Comparison of ENCODE assay signal across 28 cellular contexts in the genomic region with DNA sequence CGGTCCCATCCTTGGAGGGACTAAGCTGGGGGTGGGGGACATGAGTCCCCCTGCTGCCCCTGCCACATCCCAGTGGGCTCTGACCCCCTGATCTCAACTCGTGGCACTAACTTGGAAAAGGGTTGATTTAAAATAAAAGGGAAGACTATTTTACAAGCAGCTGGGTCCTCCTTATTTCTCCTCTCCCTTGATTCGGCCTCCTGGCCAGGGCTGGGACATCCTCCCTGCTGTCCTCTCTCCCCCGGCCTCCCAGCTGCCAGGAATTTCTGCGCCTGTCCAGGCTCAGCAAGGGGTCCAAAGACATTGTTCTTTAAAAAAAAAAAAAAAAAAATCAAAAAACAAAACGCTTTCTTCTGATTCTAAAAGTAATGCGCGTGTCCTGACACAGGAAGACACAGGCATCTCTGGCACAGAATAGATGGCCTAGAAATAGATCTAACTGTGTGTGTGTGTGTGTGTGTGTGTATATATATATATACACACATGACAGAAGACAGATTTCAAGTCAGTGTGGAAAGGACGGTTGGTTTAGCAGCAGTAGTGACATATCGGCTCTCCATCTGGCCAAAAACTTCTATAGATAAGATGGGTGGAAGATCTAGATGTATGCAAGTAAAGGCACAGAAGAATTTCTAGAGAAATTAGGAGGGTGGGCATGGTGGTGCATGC. TPM values are rescaled to one million over a fixed set of nuclear protein-coding genes. Genes with fewer than 3 reads are reported as not detected.
DNase-seq lines count a peak whose midpoint lies in the region; ATAC-seq and TF ChIP-seq lines count a peak whose summit lies in the region.
"Had no signal": no experiment of that assay in that cellular context is flagged by ENCODE, and none has a peak within 500 bp of the region (broad histone marks: within the 10 kb centered on the region; RNA-seq: fewer than 3 reads in every experiment).

No MANE protein-coding gene starts in this region.

- ATAC-seq in GM23338 (no peak), HG03565 (IDR thresholded peaks at IDR 0.05; ENCODE audit: unreplicated experiment) (no peak)
- ATAC-seq: activated T-cell treated with anti-CD3 and anti-CD28 coated beads, Interleukin-2, amount 50 U/mL, for 4 hours; mucosa of descending colon; stimulated activated memory B cell treated with anti-CD40 and anti-IgM and Interleukin-4, amounts not matched to agents 10 μg/mL and 1 μg/mL and 100 μg/mL, for 72 hours had no signal

- no peaks in the 10 kb centered on the region for H3K9me2 ChIP-seq in GM23338 (ENCODE audit: insufficient read depth)
- H3K9me2 ChIP-seq: SK-N-SH had no signal

- peaks cover 9% of the 10 kb centered on the region for H4K20me1 ChIP-seq in GM23338 (replicated peaks; ENCODE audit: insufficient read depth)
- peaks cover 32% of the 10 kb centered on the region for H4K20me1 ChIP-seq in osteoblast (ENCODE audit: insufficient read depth, low read length)

- H3K4me3 Mint-ChIP-seq in GM23338 (peak overlapping the region; percentile 45; the same call in 2 of the 3 replicates), brain (peak overlapping the region; percentile 2 to 56 (median 52))
- H3K4me3 Mint-ChIP-seq in activated T-cell treated with anti-CD3 and anti-CD28 coated beads, Interleukin-2, amount 50 U/mL, for 24 hours, result no peak overlapping the region
- H3K4me3 Mint-ChIP-seq: activated CD4-positive, alpha-beta T cell treated with anti-CD3 and anti-CD28 coated beads, Interleukin-2, amount 10 ng/mL, durations not matched to agents 24 days and 14 days; activated T-cell treated with anti-CD3 and anti-CD28 coated beads, Interleukin-2, amount 50 U/mL, for 4 hours; CD14-positive monocyte; stimulated activated memory B cell treated with anti-CD40 and anti-IgM and Interleukin-4, amounts not matched to agents 10 μg/mL and 1 μg/mL and 100 μg/mL, for 72 hours had no signal

- H3K27ac ChIP-seq in GM23338 (ENCODE audit: low read depth) (no peak overlapping the region), osteoblast (ENCODE audit: low read depth, low read length) (no peak overlapping the region)
- H3K27ac ChIP-seq: GM23248, HL-60, prostate gland, suprapubic skin had no signal

- peak overlapping the region; percentile 49 for H3K4me3 ChIP-seq in GM23338
- H3K4me3 ChIP-seq in iPS-15b (ENCODE audit: low read depth, low read length), result peak overlapping the region; percentile 43
- H3K4me3 ChIP-seq in osteoblast (ENCODE audit: insufficient read depth, low read length), result no peak overlapping the region
- H3K4me3 ChIP-seq: GM23248, lung, mucosa of descending colon, prostate gland, sigmoid colon, suprapubic skin had no signal

- H2AFZ ChIP-seq in GM23338 (no peak overlapping the region), osteoblast (ENCODE audit: low read length) (no peak overlapping the region)
- H2AFZ ChIP-seq: GM23248 had no signal

- peaks cover 27% of the 10 kb centered on the region for H3K27me3 Mint-ChIP-seq in GM23338 (ENCODE audit: insufficient read depth, low read depth, poor library complexity)
- no peaks in the 10 kb centered on the region for H3K27me3 Mint-ChIP-seq in brain
- H3K27me3 Mint-ChIP-seq in activated T-cell treated with anti-CD3 and anti-CD28 coated beads, Interleukin-2, amount 50 U/mL, for 24 hours, result no peaks in the 10 kb centered on the region
- H3K27me3 Mint-ChIP-seq: activated CD4-positive, alpha-beta T cell treated with anti-CD3 and anti-CD28 coated beads, Interleukin-2, amount 10 ng/mL, durations not matched to agents 24 days and 14 days had no signal

- H3K9me3 ChIP-seq in iPS-15b (ENCODE audit: control insufficient read depth, insufficient read depth, low read length) (no peaks in the 10 kb centered on the region), osteoblast (ENCODE audit: low read depth, low read length) (no peaks in the 10 kb centered on the region)
- H3K9me3 ChIP-seq: mucosa of descending colon, prostate gland, sigmoid colon, SK-N-SH, suprapubic skin had no signal

- 0 out of 2 replicates have a peak, but pooled peaks cover 4% of the 10 kb centered on the region for H3F3A ChIP-seq in GM23338 (replicated peaks; ENCODE audit: low read depth)

- no peak overlapping the region for H3K9ac ChIP-seq in iPS-15b (ENCODE audit: low read depth, low read length)
- H3K9ac ChIP-seq: GM23248, SK-N-SH had no signal

- H3K27me3 ChIP-seq in GM23338 (ENCODE audit: insufficient read depth), result 0 out of 2 replicates have a peak, but pooled peaks cover 3% of the 10 kb centered on the region
- peaks cover 2% of the 10 kb centered on the region for H3K27me3 ChIP-seq in iPS-15b (ENCODE audit: control insufficient read depth, insufficient read depth, low read length)
- no peaks in the 10 kb centered on the region for H3K27me3 ChIP-seq in osteoblast (ENCODE audit: insufficient read depth, low read length)
- H3K27me3 ChIP-seq: suprapubic skin had no signal

- H3K27ac Mint-ChIP-seq in GM23338, result no peak overlapping the region; the same call in 1 of the 2 replicates
- H3K27ac Mint-ChIP-seq in brain, result peak overlapping the region; percentile 63 to 93 (median 82)
- H3K27ac Mint-ChIP-seq in activated T-cell treated with anti-CD3 and anti-CD28 coated beads, Interleukin-2, amount 50 U/mL, for 24 hours, result no peak overlapping the region
- H3K27ac Mint-ChIP-seq: activated CD4-positive, alpha-beta T cell treated with anti-CD3 and anti-CD28 coated beads, Interleukin-2, amount 10 ng/mL, durations not matched to agents 24 days and 14 days; CD14-positive monocyte; stimulated activated memory B cell treated with anti-CD40 and anti-IgM and Interleukin-4, amounts not matched to agents 10 μg/mL and 1 μg/mL and 100 μg/mL, for 72 hours had no signal

- H3K36me3 Mint-ChIP-seq in GM23338 (ENCODE audit: low read depth), result peaks cover 13% of the 10 kb centered on the region
- peaks cover 12% of the 10 kb centered on the region for H3K36me3 Mint-ChIP-seq in brain
- peaks cover 32% of the 10 kb centered on the region for H3K36me3 Mint-ChIP-seq in activated T-cell treated with anti-CD3 and anti-CD28 coated beads, Interleukin-2, amount 50 U/mL, for 24 hours (ENCODE audit: low read depth)

- H3K36me3 ChIP-seq in GM23338 (ENCODE audit: insufficient read depth) (no peaks in the 10 kb centered on the region), iPS-15b (ENCODE audit: control insufficient read depth, insufficient read depth, low read length) (peaks cover 4% of the 10 kb centered on the region), osteoblast (ENCODE audit: insufficient read depth, low read length) (no peaks in the 10 kb centered on the region)
- H3K36me3 ChIP-seq: prostate gland, sigmoid colon, suprapubic skin had no signal

- H3K4me1 Mint-ChIP-seq in GM23338, result peaks cover 45% of the 10 kb centered on the region
- H3K4me1 Mint-ChIP-seq in brain, result peaks cover 84% of the 10 kb centered on the region
- H3K4me1 Mint-ChIP-seq in activated T-cell treated with anti-CD3 and anti-CD28 coated beads, Interleukin-2, amount 50 U/mL, for 24 hours (ENCODE audit: low read depth), result peaks cover 23% of the 10 kb centered on the region

- DNase-seq in GM23338 (ENCODE audit: low spot score), result peak; percentile 24
- DNase-seq in osteoblast (ENCODE audit: insufficient read length, low spot score, missing footprints), result peak; percentile 71
- DNase-seq in activated T-cell treated with anti-CD3 and anti-CD28 coated beads, Interleukin-2, amount 50 U/mL, for 24 hours, result no peak
- no peak for DNase-seq in UCSD-AML1 (lab: John Stamatoyannopoulos, UW; ENCODE audit: unreplicated experiment)
- no peak for DNase-seq in NCI-H2227 treated with DMSO at 0.1 percent for 48 hours (lab: John Stamatoyannopoulos, UW)
- DNase-seq: activated CD4-positive, alpha-beta T cell treated with anti-CD3 and anti-CD28 coated beads, Interleukin-2, amount 10 ng/mL, durations not matched to agents 24 days and 14 days; activated T-cell treated with anti-CD3 and anti-CD28 coated beads, Interleukin-2, amount 50 U/mL, for 4 hours; GM23248; NCI-H1417 treated with DMSO at 0.1 percent for 48 hours; NCI-H2081; NCI-H774; sigmoid colon; SK-N-SH; stimulated activated CD4-positive, alpha-beta T cell treated with anti-CD3 and anti-CD28 coated beads, Interleukin-4, amount 100 ng/mL, for 24 hours had no signal

- TF ChIP-seq CTCF in GM23338 (conservative IDR thresholded peaks at IDR 0.05; ENCODE audit: low read depth in 2 of 2), result no peak
- TF ChIP-seq CTCF in brain (conservative IDR thresholded peaks at IDR 0.05), result no peak
- TF ChIP-seq CTCF in osteoblast (IDR thresholded peaks at IDR 0.05; ENCODE audit: extremely low read depth, low read depth, low read length), result no peak

- H3K4me2 ChIP-seq in GM23338, result peak overlapping the region; percentile 78
- no peak overlapping the region for H3K4me2 ChIP-seq in osteoblast (ENCODE audit: insufficient read depth, low read length)
- H3K4me2 ChIP-seq: SK-N-SH had no signal

- H3K9me3 Mint-ChIP-seq in GM23338 (no peaks in the 10 kb centered on the region; the same call in 2 of the 3 replicates), brain (no peaks in the 10 kb centered on the region)
- H3K9me3 Mint-ChIP-seq in activated T-cell treated with anti-CD3 and anti-CD28 coated beads, Interleukin-2, amount 50 U/mL, for 24 hours, result no peaks in the 10 kb centered on the region
- H3K9me3 Mint-ChIP-seq: activated CD4-positive, alpha-beta T cell treated with anti-CD3 and anti-CD28 coated beads, Interleukin-2, amount 10 ng/mL, durations not matched to agents 24 days and 14 days; activated T-cell treated with anti-CD3 and anti-CD28 coated beads, Interleukin-2, amount 50 U/mL, for 4 hours; stimulated activated memory B cell treated with anti-CD40 and anti-IgM and Interleukin-4, amounts not matched to agents 10 μg/mL and 1 μg/mL and 100 μg/mL, for 72 hours had no signal

- H3K4me1 ChIP-seq in GM23338 (ENCODE audit: insufficient read depth), result peaks cover 25% of the 10 kb centered on the region
- peaks cover 16% of the 10 kb centered on the region for H3K4me1 ChIP-seq in iPS-15b (ENCODE audit: control insufficient read depth, insufficient read depth, low read length)
- no peaks in the 10 kb centered on the region for H3K4me1 ChIP-seq in osteoblast (ENCODE audit: insufficient read depth, low read length)
- H3K4me1 ChIP-seq: prostate gland had no signal

- H3K79me2 ChIP-seq in GM23338 (replicated peaks; ENCODE audit: insufficient read depth), result peaks cover 3% of the 10 kb centered on the region; the same call in 1 of the 2 replicates
- peaks cover 8% of the 10 kb centered on the region for H3K79me2 ChIP-seq in osteoblast (ENCODE audit: insufficient read depth, low read length)

RNA-seq across cellular contexts. Expression of gene LENG8, which starts 12.3 kb away (rescaled TPM):
- 45.6 and 74.3 TPM in 2 replicates for total RNA-seq in GM23338 (2014; rRNA removed; shearing (Covaris generic))
- polyA plus RNA-seq in GM23338 (2016; fragmentation: Nextera tagmentation; extraction: Ambion mirVana) (41.2 and 42.1 TPM in 2 replicates), brain (ENCODE audit: insufficient read depth, low read depth, low replicate concordance) (30.9 TPM)
- 40.7 and 42.3 TPM in 2 replicates for total RNA-seq in osteoblast

RNA-seq across cellular contexts. Expression of gene TTYH1, which starts 21.4 kb away (rescaled TPM):
- total RNA-seq in GM23338 (2014; rRNA removed; shearing (Covaris generic)), result 31.8 and 40.8 TPM in 2 replicates
- polyA plus RNA-seq in GM23338 (2016; fragmentation: Nextera tagmentation; extraction: Ambion mirVana) (18.2 and 21.5 TPM in 2 replicates), brain (ENCODE audit: insufficient read depth, low read depth, low replicate concordance) (211 TPM)
- total RNA-seq in osteoblast, result not detected in 2 replicates
- total RNA-seq: dermis microvascular lymphatic vessel endothelial cell, glomerular endothelial cell, GM23248, RPMI7951 had no signal
- polyA plus RNA-seq: CD14-positive monocyte had no signal

RNA-seq across cellular contexts. Expression of gene LENG9, which starts 26.9 kb away (rescaled TPM):
- total RNA-seq in GM23338 (2014; rRNA removed; shearing (Covaris generic)), result 3.3 and 6.4 TPM in 2 replicates
- polyA plus RNA-seq in GM23338 (2016; fragmentation: Nextera tagmentation; extraction: Ambion mirVana) (0.26 and 0.52 TPM in 2 replicates), brain (ENCODE audit: insufficient read depth, low read depth, low replicate concordance) (1.5 TPM)
- 14.4 and 21.4 TPM in 2 replicates for total RNA-seq in osteoblast

RNA-seq across cellular contexts. Expression of gene CDC42EP5, which starts 36.4 kb away (rescaled TPM):
- 0.35 and 3.4 TPM in 2 replicates for total RNA-seq in GM23338 (2014; rRNA removed; shearing (Covaris generic))
- polyA plus RNA-seq in GM23338 (2016; fragmentation: Nextera tagmentation; extraction: Ambion mirVana) (1.4 and 2.3 TPM in 2 replicates), brain (ENCODE audit: insufficient read depth, low read depth, low replicate concordance) (1.4 TPM)
- 18.8 and 20.3 TPM in 2 replicates for total RNA-seq in osteoblast
- total RNA-seq: T-helper 2 cell treated with Interferon-gamma antibody and Interleukin-4, amounts not matched to agents 100 ng/mL and 5 ng/mL, for 36 hours had no signal
- polyA plus RNA-seq: CD14-positive monocyte had no signal

Comparison
In these comparisons a context has a peak if more than half of its experiments do, and no peak if none do; other contexts are left out.
1. DNase-seq: peak in GM23338 (single experiment) and osteoblast (single experiment); none in activated T-cell treated with anti-CD3 and anti-CD28 coated beads, Interleukin-2, amount 50 U/mL, for 24 hours (single experiment), UCSD-AML1 (single experiment) and NCI-H2227 treated with DMSO at 0.1 percent for 48 hours (single experiment).
2. H3K27ac Mint-ChIP-seq: peak in brain (5 of 5); none in GM23338 (single experiment) and activated T-cell treated with anti-CD3 and anti-CD28 coated beads, Interleukin-2, amount 50 U/mL, for 24 hours (single experiment).
3. RNA of gene TTYH1, which starts 21.4 kb away (total RNA-seq): 31.8 to 40.8 TPM in GM23338; not detected in osteoblast; every median in the first group is over 10 times any median in the second.